12 cellular contexts compared by ENCODE assay signal in genomic region chr11:115678942-115679341, GRCh38.
DNase-seq lines count a peak whose midpoint lies in the region; TF ChIP-seq lines count a peak whose summit lies in the region.
"Had no signal": no experiment of that assay in that cellular context is flagged by ENCODE, and none has a peak within 500 bp of the region (broad histone marks: within the 10 kb centered on the region; RNA-seq: fewer than 3 reads in every experiment).

No MANE protein-coding gene starts in this region.

- H3K4me3 ChIP-seq in epithelial cell of proximal tubule (ENCODE audit: low read depth, low read length) = no peak overlapping the region
- H3K4me3 ChIP-seq: tibial nerve had no signal

- no peak overlapping the region for H3K4me3 Mint-ChIP-seq in neural crest cell
- H3K4me3 Mint-ChIP-seq: activated naive CD4-positive, alpha-beta T cell treated with anti-CD3 and anti-CD28 coated beads, Interleukin-2, amount 10 ng/mL, durations not matched to agents 7 days and 5 days had no signal

- H3K9me3 Mint-ChIP-seq in neural crest cell = peaks cover 2% of the 10 kb centered on the region

- H3K27me3 Mint-ChIP-seq in neural crest cell (ENCODE audit: low read depth) = no peaks in the 10 kb centered on the region
- H3K27me3 Mint-ChIP-seq: activated naive CD4-positive, alpha-beta T cell treated with anti-CD3 and anti-CD28 coated beads, Interleukin-2, amount 10 ng/mL, durations not matched to agents 7 days and 5 days had no signal

- no peaks in the 10 kb centered on the region for H3K36me3 Mint-ChIP-seq in neural crest cell (ENCODE audit: low read depth)
- H3K36me3 Mint-ChIP-seq: activated naive CD4-positive, alpha-beta T cell treated with anti-CD3 and anti-CD28 coated beads, Interleukin-2, amount 10 ng/mL, durations not matched to agents 7 days and 5 days had no signal

- DNase-seq in NCI-H2081 (lab: John Stamatoyannopoulos, UW) (peak; percentile 44 to 84), NCI-H2081 treated with DMSO at 0.1 percent for 48 hours (lab: John Stamatoyannopoulos, UW) (no peak), NCI-H146 treated with DMSO at 0.1 percent for 48 hours (lab: John Stamatoyannopoulos, UW; ENCODE audit: unreplicated experiment) (peak; percentile 52), epithelial cell of proximal tubule (ENCODE audit: low read depth) (no peak), neural crest cell (ENCODE audit: low read depth, low spot score) (no peak), DMS153 treated with DMSO at 0.1 percent for 48 hours (lab: John Stamatoyannopoulos, UW; ENCODE audit: unreplicated experiment) (no peak), NCI-H2107 treated with DMSO at 0.1 percent for 48 hours (lab: John Stamatoyannopoulos, UW; ENCODE audit: unreplicated experiment) (no peak), NCI-H2227 treated with DMSO at 0.1 percent for 48 hours (lab: John Stamatoyannopoulos, UW) (no peak)
- DNase-seq: activated naive CD4-positive, alpha-beta T cell treated with anti-CD3 and anti-CD28 coated beads, Interleukin-2, amount 10 ng/mL, durations not matched to agents 7 days and 5 days; NCI-H2171; T-helper 9 cell had no signal

- H3K4me1 Mint-ChIP-seq in neural crest cell = peaks cover 35% of the 10 kb centered on the region
- H3K4me1 Mint-ChIP-seq: activated naive CD4-positive, alpha-beta T cell treated with anti-CD3 and anti-CD28 coated beads, Interleukin-2, amount 10 ng/mL, durations not matched to agents 7 days and 5 days had no signal

- no peak overlapping the region for H3K27ac Mint-ChIP-seq in neural crest cell (ENCODE audit: unreplicated experiment)
- H3K27ac Mint-ChIP-seq: activated naive CD4-positive, alpha-beta T cell treated with anti-CD3 and anti-CD28 coated beads, Interleukin-2, amount 10 ng/mL, durations not matched to agents 7 days and 5 days had no signal

- TF ChIP-seq CTCF in epithelial cell of proximal tubule (conservative IDR thresholded peaks at IDR 0.05; ENCODE audit: low read depth, low read length) = peak; percentile 41
- TF ChIP-seq CTCF in neural crest cell (conservative IDR thresholded peaks at IDR 0.05) = peak; percentile 33

Comparison
In these comparisons a context has a peak if more than half of its experiments do, and no peak if none do; other contexts are left out.
1. DNase-seq: peak in NCI-H2081 (2 of 2) and NCI-H146 treated with DMSO at 0.1 percent for 48 hours (single experiment); none in NCI-H2081 treated with DMSO at 0.1 percent for 48 hours (single experiment), epithelial cell of proximal tubule (single experiment), neural crest cell (single experiment), DMS153 treated with DMSO at 0.1 percent for 48 hours (single experiment), NCI-H2107 treated with DMSO at 0.1 percent for 48 hours (single experiment) and NCI-H2227 treated with DMSO at 0.1 percent for 48 hours (single experiment).